Comparison of ENCODE assay signal across 24 cellular contexts in the genomic region with DNA sequence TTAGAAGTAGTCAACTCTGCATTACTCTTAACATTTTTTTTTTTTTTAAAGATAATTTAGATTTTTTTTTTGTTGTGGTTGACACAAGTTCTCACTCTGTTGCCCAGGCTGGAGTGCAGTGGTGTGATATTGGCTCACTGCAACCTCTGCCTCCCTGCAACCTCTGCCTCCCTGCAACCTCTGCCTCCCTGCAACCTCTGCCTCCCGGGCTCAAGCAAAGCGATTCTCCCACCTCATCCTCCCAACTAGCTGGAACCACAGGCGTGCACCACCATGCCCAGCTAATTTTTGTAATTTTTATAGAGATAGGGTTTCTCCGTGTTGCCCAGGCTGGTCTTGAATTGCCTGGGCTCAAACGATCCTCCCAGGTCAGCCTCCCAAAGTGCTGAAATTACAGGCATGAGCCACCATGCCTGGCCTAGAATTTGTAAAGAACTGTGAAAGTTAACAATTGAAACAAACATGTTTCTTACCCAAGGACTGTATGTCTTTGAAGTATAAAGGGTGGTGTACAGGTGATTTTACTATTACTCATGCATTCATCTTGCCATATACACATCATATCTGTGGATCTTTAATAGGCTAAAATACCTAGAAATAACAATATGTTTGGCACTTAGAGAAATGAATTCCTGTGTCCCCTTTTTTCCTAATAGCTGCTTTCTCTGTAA.
DNase-seq lines count a peak whose midpoint lies in the region; ATAC-seq and TF ChIP-seq lines count a peak whose summit lies in the region.
"Had no signal": no experiment of that assay in that cellular context is flagged by ENCODE, and none has a peak within 500 bp of the region (broad histone marks: within the 10 kb centered on the region; RNA-seq: fewer than 3 reads in every experiment).

No MANE protein-coding gene starts in this region.

- DNase-seq in MCF 10A (ENCODE audit: unreplicated experiment) (no peak), breast epithelium (ENCODE audit: low spot score in 2 of 2) (no peak), RWPE1 (ENCODE audit: low spot score) (no peak), coronary artery (ENCODE audit: low spot score) (no peak), mesenteric fat pad (ENCODE audit: low spot score) (no peak)
- DNase-seq in activated CD4-positive, alpha-beta T cell treated with anti-CD3 and anti-CD28 coated beads for 36 hours = no peak
- DNase-seq: activated CD4-positive, alpha-beta T cell treated with anti-CD3 and anti-CD28 coated beads, Interleukin-2, amount 10 ng/mL, durations not matched to agents 7 days and 5 days; activated T-cell treated with anti-CD3 and anti-CD28 coated beads, Interleukin-2, amount 50 U/mL, for 48 hours; CD4-positive, alpha-beta memory T cell; effector CD4-positive, alpha-beta T cell; kidney glomerular epithelial cell; lower lobe of right lung; mucosa of descending colon; stimulated activated CD4-positive, alpha-beta T cell treated with anti-CD3 and anti-CD28 coated beads, Interleukin-15, amount 100 ng/mL, for 24 hours; stimulated activated naive CD4-positive, alpha-beta T cell treated with Interleukin-2 at 50 U/mL for 16 hours; T-helper 9 cell; WERI-Rb-1 had no signal

- POLR2A ChIA-PET in MCF 10A (lab: Yijun Ruan, JAX) = interaction anchor here (0.6 to 3.2 kb wide), 18 partner anchors 9 to 306 kb away, joined by 3 to 21 read pairs (median 4); a partner anchor contains a TSS
- POLR2A ChIA-PET in RWPE1 (lab: Yijun Ruan, JAX; ENCODE audit: low non-redundant PET) = no interaction called here
- POLR2A ChIA-PET in activated CD4-positive, alpha-beta T cell treated with anti-CD3 and anti-CD28 coated beads for 36 hours (lab: Charles Lee) = no interaction called here

- no peaks in the 10 kb centered on the region for H3K9me3 Mint-ChIP-seq in MCF 10A (ENCODE audit: unreplicated experiment)
- H3K9me3 Mint-ChIP-seq in activated CD4-positive, alpha-beta T cell treated with anti-CD3 and anti-CD28 coated beads for 36 hours (ENCODE audit: low read depth) = no peaks in the 10 kb centered on the region
- H3K9me3 Mint-ChIP-seq: activated CD4-positive, alpha-beta T cell treated with anti-CD3 and anti-CD28 coated beads, Interleukin-2, amount 10 ng/mL, durations not matched to agents 7 days and 5 days; CD4-positive, alpha-beta memory T cell; nephron had no signal

- no peaks in the 10 kb centered on the region for H3K36me3 ChIP-seq in breast epithelium
- peaks cover 0 to 7% (median 0%) of the 10 kb centered on the region in 3 donors for H3K36me3 ChIP-seq in skeletal muscle tissue (ENCODE audit: control insufficient read depth in 3 of 3, insufficient read depth in 3 of 3, low read length in 3 of 3)
- H3K36me3 ChIP-seq: pancreas had no signal

- TF ChIP-seq POLR2A in breast epithelium (IDR thresholded peaks at IDR 0.05) = no peak

- no peak overlapping the region for H3K9ac ChIP-seq in skeletal muscle tissue (ENCODE audit: low read depth in 1 of 3, low read length in 3 of 3)
- H3K9ac ChIP-seq: GM23248 had no signal

- H3K4me1 Mint-ChIP-seq in MCF 10A (ENCODE audit: insufficient read depth, unreplicated experiment) = peaks cover 21% of the 10 kb centered on the region
- no peaks in the 10 kb centered on the region for H3K4me1 Mint-ChIP-seq in activated CD4-positive, alpha-beta T cell treated with anti-CD3 and anti-CD28 coated beads for 36 hours
- H3K4me1 Mint-ChIP-seq: activated CD4-positive, alpha-beta T cell treated with anti-CD3 and anti-CD28 coated beads, Interleukin-2, amount 10 ng/mL, durations not matched to agents 7 days and 5 days; CD4-positive, alpha-beta memory T cell had no signal

- no peak overlapping the region for H3K4me3 Mint-ChIP-seq in MCF 10A (ENCODE audit: unreplicated experiment)
- no peak overlapping the region for H3K4me3 Mint-ChIP-seq in activated CD4-positive, alpha-beta T cell treated with anti-CD3 and anti-CD28 coated beads for 36 hours
- H3K4me3 Mint-ChIP-seq: activated CD4-positive, alpha-beta T cell treated with anti-CD3 and anti-CD28 coated beads, Interleukin-2, amount 10 ng/mL, durations not matched to agents 7 days and 5 days; CD4-positive, alpha-beta memory T cell; nephron had no signal

- CTCF ChIA-PET in MCF 10A (lab: Yijun Ruan, JAX) (no interaction called here), RWPE1 (lab: Yijun Ruan, JAX) (interaction anchor here (0.6 to 1.5 kb wide), 3 partner anchors 10 to 1264 kb away, joined by 4 to 6 read pairs (median 6); no protein-coding TSS in a partner anchor)
- CTCF ChIA-PET in activated CD4-positive, alpha-beta T cell treated with anti-CD3 and anti-CD28 coated beads for 36 hours (lab: Charles Lee) = interaction anchor here (0.6 kb wide), 1 partner anchor 18 kb away, joined by 6 read pairs; no protein-coding TSS in a partner anchor

- no peaks in the 10 kb centered on the region for H3K27me3 Mint-ChIP-seq in MCF 10A (ENCODE audit: insufficient read depth, unreplicated experiment)
- no peaks in the 10 kb centered on the region for H3K27me3 Mint-ChIP-seq in activated CD4-positive, alpha-beta T cell treated with anti-CD3 and anti-CD28 coated beads for 36 hours
- H3K27me3 Mint-ChIP-seq: activated CD4-positive, alpha-beta T cell treated with anti-CD3 and anti-CD28 coated beads, Interleukin-2, amount 10 ng/mL, durations not matched to agents 7 days and 5 days; CD4-positive, alpha-beta memory T cell had no signal

- no peak overlapping the region for H3K4me3 ChIP-seq in breast epithelium
- no peak overlapping the region for H3K4me3 ChIP-seq in coronary artery
- no peak overlapping the region for H3K4me3 ChIP-seq in skeletal muscle tissue (ENCODE audit: low read length in 3 of 3)
- H3K4me3 ChIP-seq: body of pancreas, GM12878, GM23248, lower lobe of right lung, mucosa of descending colon, pancreas had no signal

- peaks cover 20% of the 10 kb centered on the region for H3K36me3 Mint-ChIP-seq in MCF 10A (ENCODE audit: insufficient read depth, unreplicated experiment)
- H3K36me3 Mint-ChIP-seq in activated CD4-positive, alpha-beta T cell treated with anti-CD3 and anti-CD28 coated beads for 36 hours (ENCODE audit: low read depth) = peaks cover 2% of the 10 kb centered on the region

- H3K27me3 ChIP-seq in breast epithelium = no peaks in the 10 kb centered on the region
- H3K27me3 ChIP-seq in skeletal muscle tissue (ENCODE audit: control insufficient read depth in 3 of 3, insufficient read depth in 3 of 3, low read length in 3 of 3) = no peaks in the 10 kb centered on the region
- H3K27me3 ChIP-seq: body of pancreas, pancreas had no signal

- no peak for ATAC-seq in activated CD4-positive, alpha-beta T cell treated with anti-CD3 and anti-CD28 coated beads for 36 hours
- no peak for ATAC-seq in HG02885 (IDR thresholded peaks at IDR 0.05; ENCODE audit: poor library complexity, unreplicated experiment)
- ATAC-seq: GM12878 had no signal

- H3K9me3 ChIP-seq in breast epithelium (no peaks in the 10 kb centered on the region), skeletal muscle tissue (ENCODE audit: control insufficient read depth in 3 of 3, low read length in 3 of 3) (no peaks in the 10 kb centered on the region)
- H3K9me3 ChIP-seq: body of pancreas, lower lobe of right lung, mucosa of descending colon, pancreas had no signal

- TF ChIP-seq CTCF in MCF 10A (IDR thresholded peaks at IDR 0.05; ENCODE audit: unreplicated experiment) (no peak), breast epithelium (IDR thresholded peaks at IDR 0.05) (no peak), RWPE1 (conservative IDR thresholded peaks at IDR 0.05; ENCODE audit: low read depth) (no peak), coronary artery (IDR thresholded peaks at IDR 0.05) (no peak)

- peak overlapping the region; percentile 87 for H3K27ac Mint-ChIP-seq in MCF 10A (ENCODE audit: low read depth, unreplicated experiment)
- no peak overlapping the region for H3K27ac Mint-ChIP-seq in activated CD4-positive, alpha-beta T cell treated with anti-CD3 and anti-CD28 coated beads for 36 hours
- H3K27ac Mint-ChIP-seq: activated CD4-positive, alpha-beta T cell treated with anti-CD3 and anti-CD28 coated beads, Interleukin-2, amount 10 ng/mL, durations not matched to agents 7 days and 5 days; CD4-positive, alpha-beta memory T cell; nephron had no signal

- H3K27ac ChIP-seq in breast epithelium = no peak overlapping the region
- peak overlapping the region; percentile 83 for H3K27ac ChIP-seq in RWPE1
- H3K27ac ChIP-seq in coronary artery = peak overlapping the region; percentile 60 to 84
- H3K27ac ChIP-seq in skeletal muscle tissue (ENCODE audit: low read depth, low read length) = peak overlapping the region; percentile 38
- H3K27ac ChIP-seq: body of pancreas, GM23248, lower lobe of right lung, pancreas, WERI-Rb-1 had no signal

- H3K4me1 ChIP-seq in breast epithelium = no peaks in the 10 kb centered on the region
- H3K4me1 ChIP-seq in skeletal muscle tissue (ENCODE audit: control insufficient read depth in 3 of 3, insufficient read depth in 3 of 3, low read length in 3 of 3) = peaks cover 20 to 26% (median 25%) of the 10 kb centered on the region in 3 donors
- H3K4me1 ChIP-seq: body of pancreas, lower lobe of right lung, pancreas had no signal

- no TSS peak for BruUV-seq in MCF 10A (replicated peaks; lab: Mats Ljungman, UMichigan)

- intact Hi-C loops in MCF 10A (cut with micrococcal nuclease) (loop anchor here (1.0 to 5.0 kb wide), 2 partner anchors 144 to 157 kb away; no protein-coding TSS in a partner anchor), breast epithelium (cut with DNase I; ENCODE audit: low total_unique reads) (no loop called here)
- intact Hi-C loops in activated CD4-positive, alpha-beta T cell treated with anti-CD3 and anti-CD28 coated beads for 36 hours (cut with DNase I, micrococcal nuclease) = no loop called here

Comparison
In these comparisons a context has a peak if more than half of its experiments do, and no peak if none do; other contexts are left out.
1. H3K27ac ChIP-seq: peak in RWPE1 (single experiment), coronary artery (2 of 2) and skeletal muscle tissue (single experiment); none in breast epithelium (0 of 2).